In genomic region chr10:132613566-132614348, GRCh38 we compare ENCODE assay signal across 1 cellular context.
TF ChIP-seq lines count a peak whose summit lies in the region.

No MANE protein-coding gene starts in this region.

TF ChIP-seq in SK-N-SH, 30 proteins besides CTCF, POLR2A, EP300 and RAD21 (continued from another document):
- no peak for TF ChIP-seq TCF12 (IDR thresholded peaks at IDR 0.05)
- TF ChIP-seq RXRA (IDR thresholded peaks at IDR 0.05; ENCODE audit: borderline replicate concordance, low read depth) = no peak
- TF ChIP-seq JUND (IDR thresholded peaks at IDR 0.05) = no peak
- no peak for TF ChIP-seq SIN3A (IDR thresholded peaks at IDR 0.05; ENCODE audit: borderline replicate concordance, low read depth, low read length)
- no peak for TF ChIP-seq EZH2phosphoT487 (IDR thresholded peaks at IDR 0.05; ENCODE audit: borderline replicate concordance, low read depth)
- TF ChIP-seq FOXJ3 (CRISPR knock-in tag; IDR thresholded peaks at IDR 0.05) = no peak
- no peak for TF ChIP-seq FOSL2 (IDR thresholded peaks at IDR 0.05; ENCODE audit: borderline replicate concordance, low read depth)
- no peak for TF ChIP-seq NFIC (IDR thresholded peaks at IDR 0.05; ENCODE audit: borderline replicate concordance)
- no peak for TF ChIP-seq IRF3 (IDR thresholded peaks at IDR 0.05; ENCODE audit: low read depth, low read length)
- no peak for TF ChIP-seq USF2 (IDR thresholded peaks at IDR 0.05; ENCODE audit: borderline replicate concordance, low read depth, low read length)
- TF ChIP-seq RFX5 (IDR thresholded peaks at IDR 0.05; ENCODE audit: low read length) = no peak
- no peak for TF ChIP-seq POLR2AphosphoS5 (IDR thresholded peaks at IDR 0.05; ENCODE audit: low read depth, low read length)
TF ChIP-seq in SK-N-SH: peak in this region for 0.
